In genomic region chr1:86435327-86435726, GRCh38 we compare ENCODE assay signal across 29 cellular contexts. TPM values are rescaled to one million over a fixed set of nuclear protein-coding genes. Genes with fewer than 3 reads are reported as not detected.
"Had no signal": no experiment of that assay in that cellular context is flagged by ENCODE, and none has a peak within 500 bp of the region (broad histone marks: within the 10 kb centered on the region; RNA-seq: fewer than 3 reads in every experiment).

No MANE protein-coding gene starts in this region.

- H3K27me3 ChIP-seq: ovary, right atrium auricular region, sigmoid colon, testis, tibial nerve, upper lobe of right lung, vagina had no signal

- H3K4me3 ChIP-seq: heart left ventricle, ovary, right atrium auricular region, sigmoid colon, skin epidermis, testis, tibial nerve, upper lobe of right lung, vagina had no signal

- H3K27ac ChIP-seq: heart left ventricle, ovary, right atrium auricular region, sigmoid colon, testis, tibial nerve, upper lobe of right lung, vagina had no signal

- H3K36me3 Mint-ChIP-seq: natural killer cell; stimulated activated naive B cell treated with anti-CD40 and anti-IgM and Interleukin-4, amounts not matched to agents 10 μg/mL and 1 μg/mL and 100 μg/mL, for 72 hours had no signal

- H3K4me3 Mint-ChIP-seq: endodermal cell; natural killer cell; neural crest cell; stimulated activated naive B cell treated with anti-CD40 and anti-IgM and Interleukin-4, amounts not matched to agents 10 μg/mL and 1 μg/mL and 100 μg/mL, for 72 hours; stimulated activated naive CD8-positive, alpha-beta T cell treated with anti-CD3 and anti-CD28 coated beads, Interleukin-15, amount 100 ng/mL, for 72 hours had no signal

- H3K4me1 Mint-ChIP-seq: endodermal cell; natural killer cell; neural crest cell; stimulated activated naive B cell treated with anti-CD40 and anti-IgM and Interleukin-4, amounts not matched to agents 10 μg/mL and 1 μg/mL and 100 μg/mL, for 72 hours; stimulated activated naive CD8-positive, alpha-beta T cell treated with anti-CD3 and anti-CD28 coated beads, Interleukin-15, amount 100 ng/mL, for 72 hours had no signal

- H3K9me3 Mint-ChIP-seq: endodermal cell; natural killer cell; neural crest cell; stimulated activated naive B cell treated with anti-CD40 and anti-IgM and Interleukin-4, amounts not matched to agents 10 μg/mL and 1 μg/mL and 100 μg/mL, for 72 hours; stimulated activated naive CD8-positive, alpha-beta T cell treated with anti-CD3 and anti-CD28 coated beads, Interleukin-15, amount 100 ng/mL, for 72 hours had no signal

- H3K36me3 ChIP-seq: heart left ventricle, ovary, right atrium auricular region, sigmoid colon, tibial nerve, upper lobe of right lung, vagina had no signal

- DNase-seq: dermis blood vessel endothelial cell; effector CD4-positive, alpha-beta T cell; endodermal cell; heart left ventricle; hippocampal formation; mammary epithelial cell; natural killer cell; nucleus accumbens; ovary; sigmoid colon; stimulated activated CD4-positive, alpha-beta T cell treated with anti-CD3 and anti-CD28 coated beads, Interleukin-2, amount 100 ng/mL, for 24 hours; stimulated activated CD4-positive, alpha-beta T cell treated with anti-CD3 and anti-CD28 coated beads, Interleukin-4, amount 100 ng/mL, for 4 hours; stimulated activated naive B cell treated with anti-CD40 and anti-IgM and Interleukin-4, amounts not matched to agents 10 μg/mL and 1 μg/mL and 100 μg/mL, for 72 hours; stimulated activated naive CD8-positive, alpha-beta T cell treated with anti-CD3 and anti-CD28 coated beads, Interleukin-15, amount 100 ng/mL, for 72 hours; testis; upper lobe of right lung had no signal

- H3K4me1 ChIP-seq: testis had no signal

- ATAC-seq: heart left ventricle; stimulated activated naive B cell treated with anti-CD40 and anti-IgM and Interleukin-4, amounts not matched to agents 10 μg/mL and 1 μg/mL and 100 μg/mL, for 72 hours; stimulated activated naive CD8-positive, alpha-beta T cell treated with anti-CD3 and anti-CD28 coated beads, Interleukin-15, amount 100 ng/mL, for 72 hours; upper lobe of right lung had no signal

- H3K9me3 ChIP-seq: heart left ventricle, ovary, right atrium auricular region, sigmoid colon, testis, tibial nerve, upper lobe of right lung, vagina had no signal

- H3K27ac Mint-ChIP-seq: endodermal cell; natural killer cell; stimulated activated naive B cell treated with anti-CD40 and anti-IgM and Interleukin-4, amounts not matched to agents 10 μg/mL and 1 μg/mL and 100 μg/mL, for 72 hours; stimulated activated naive CD8-positive, alpha-beta T cell treated with anti-CD3 and anti-CD28 coated beads, Interleukin-15, amount 100 ng/mL, for 72 hours had no signal

- H3K27me3 Mint-ChIP-seq: stimulated activated naive CD8-positive, alpha-beta T cell treated with anti-CD3 and anti-CD28 coated beads, Interleukin-15, amount 100 ng/mL, for 72 hours had no signal

RNA-seq across cellular contexts. Expression of gene CLCA2, which starts 11.4 kb away (rescaled TPM):
- total RNA-seq: endodermal cell, frontal cortex, kidney epithelial cell, liver, mucosa of gallbladder, natural killer cell, neural crest cell, right atrium auricular region, sigmoid colon, tibial nerve, upper lobe of right lung had no signal

RNA-seq across cellular contexts. Expression of gene CLCA1, which starts 33.4 kb away (rescaled TPM):
- total RNA-seq: dermis blood vessel endothelial cell, fibroblast of lung, frontal cortex, glomerular endothelial cell, kidney epithelial cell, liver, mammary epithelial cell, myocyte, natural killer cell, neural crest cell, posterior vena cava, right atrium auricular region, tibial nerve, upper lobe of right lung, vagina had no signal
